In the genomic region with DNA sequence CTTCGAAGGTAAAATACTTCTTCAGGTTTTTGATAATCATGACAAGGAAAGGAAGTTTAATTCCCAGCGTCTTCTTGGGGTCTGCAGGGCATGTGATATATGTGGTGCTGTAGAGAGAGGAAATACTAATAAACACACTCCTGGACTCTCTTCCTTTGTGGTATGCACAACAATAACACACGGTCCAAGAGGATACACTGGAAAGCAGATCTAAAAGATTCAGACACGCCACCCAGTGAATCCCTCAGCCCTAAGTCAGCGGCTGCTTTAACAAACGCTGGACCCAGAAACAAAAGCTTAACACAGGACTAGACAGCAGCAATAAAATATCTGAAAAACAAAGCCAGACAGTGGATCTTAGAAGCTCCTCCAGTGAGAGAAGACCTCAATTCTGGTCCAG, we compare ENCODE assay signal across 19 cellular contexts. TPM values are rescaled to one million over a fixed set of nuclear protein-coding genes. Genes with fewer than 3 reads are reported as not detected.
DNase-seq lines count a peak whose midpoint lies in the region; ATAC-seq and TF ChIP-seq lines count a peak whose summit lies in the region.
"Had no signal": no experiment of that assay in that cellular context is flagged by ENCODE, and none has a peak within 500 bp of the region (broad histone marks: within the 10 kb centered on the region; RNA-seq: fewer than 3 reads in every experiment).

No MANE protein-coding gene starts in this region.

- 58 to 69% (median 61%) methylated on average over 6 of the region's 6 CpGs for WGBS in psoas muscle, 3 donors

- H3K4me1 ChIP-seq in muscle layer of colon (ENCODE audit: insufficient read depth, low read length) (peaks cover 44% of the 10 kb centered on the region), psoas muscle (peaks cover 10% of the 10 kb centered on the region)

- TF ChIP-seq CTCF in AG04450 (IDR thresholded peaks at IDR 0.05; ENCODE audit: low read depth, low read length), result no peak
- TF ChIP-seq CTCF in VCaP (conservative IDR thresholded peaks at IDR 0.05), result no peak
- TF ChIP-seq CTCF in psoas muscle (IDR thresholded peaks at IDR 0.05), result no peak

- ATAC-seq in psoas muscle, result no peak
- ATAC-seq: GM23338 had no signal

- H3K36me3 ChIP-seq in muscle layer of colon (ENCODE audit: insufficient read depth, low read length) (peaks cover 34% of the 10 kb centered on the region), psoas muscle (ENCODE audit: insufficient read depth in 1 of 2, low read depth in 1 of 2) (peaks cover 0 to 44% of the 10 kb centered on the region in 2 donors)

- no peak overlapping the region for H3K4me3 ChIP-seq in AG04450 (ENCODE audit: low read depth, low read length)
- no peak overlapping the region for H3K4me3 ChIP-seq in muscle layer of colon (ENCODE audit: low read depth in 1 of 2, low read length in 2 of 2)
- H3K4me3 ChIP-seq in psoas muscle, result no peak overlapping the region
- H3K4me3 ChIP-seq: BLaER1 treated with 17β-estradiol and CSF1 and Interleukin-3, amounts not matched to agents 10 nM and 100 nM; GM23338; PC-9; SJCRH30 had no signal

- CTCF ChIA-PET in AG04450 (lab: Charles Lee), result interaction anchor here (0.9 to 1.0 kb wide), 2 partner anchors 9 to 19 kb away, joined by 3 to 6 read pairs; no protein-coding TSS in a partner anchor

- DNase-seq in AG04450 (ENCODE audit: low read depth, low spot score) (peak; percentile 43), iris pigment epithelial cell (ENCODE audit: low read depth) (peak; percentile 22), NCI-H1105 treated with DMSO at 0.1 percent for 48 hours (lab: John Stamatoyannopoulos, UW) (no peak), NCI-H2107 treated with DMSO at 0.1 percent for 48 hours (lab: John Stamatoyannopoulos, UW; ENCODE audit: unreplicated experiment) (no peak), psoas muscle (no peak), NCI-H2196 treated with DMSO at 0.1 percent for 48 hours (lab: John Stamatoyannopoulos, UW; ENCODE audit: unreplicated experiment) (no peak)
- DNase-seq: CD8-positive, alpha-beta memory T cell; KBM-7; NCI-H187; NCI-H2107; NCI-H226; NCI-H524 treated with DMSO at 0.1 percent for 48 hours; PC-9; SJCRH30 had no signal

- H3K9ac ChIP-seq in muscle layer of colon (ENCODE audit: low read length), result no peak overlapping the region
- H3K9ac ChIP-seq: BLaER1 treated with 17β-estradiol and CSF1 and Interleukin-3, amounts not matched to agents 10 nM and 100 nM had no signal

- H3K27me3 ChIP-seq in AG04450 (ENCODE audit: control insufficient read depth, insufficient read depth, low read length), result no peaks in the 10 kb centered on the region
- no peaks in the 10 kb centered on the region for H3K27me3 ChIP-seq in muscle layer of colon (ENCODE audit: control insufficient read depth in 1 of 2, insufficient read depth in 2 of 2, low read length in 2 of 2)
- H3K27me3 ChIP-seq in psoas muscle (ENCODE audit: insufficient read depth in 3 of 3, low read length in 2 of 3), result no peaks in the 10 kb centered on the region
- H3K27me3 ChIP-seq: BLaER1 treated with 17β-estradiol and CSF1 and Interleukin-3, amounts not matched to agents 10 nM and 100 nM; SJCRH30 had no signal

- POLR2A ChIA-PET in AG04450 (lab: Yijun Ruan, JAX), result interaction anchor here (1.2 to 1.9 kb wide), 2 partner anchors 13 to 116 kb away, joined by 3 to 5 read pairs; partner anchors contain the start of genes CFAP20 and ZNF319

- H3K27ac ChIP-seq in AG04450 (ENCODE audit: low read depth, low read length) (peak overlapping the region; percentile 48), VCaP (peak overlapping the region; percentile 59), muscle layer of colon (ENCODE audit: low read depth, low read length) (peak overlapping the region; percentile 8), psoas muscle (no peak overlapping the region)
- H3K27ac ChIP-seq: BLaER1 treated with 17β-estradiol and CSF1 and Interleukin-3, amounts not matched to agents 10 nM and 100 nM; PC-9; RWPE1; SJCRH30 had no signal

- H3K9me3 ChIP-seq in AG04450 (ENCODE audit: control insufficient read depth, insufficient read depth, low read length) (no peaks in the 10 kb centered on the region), muscle layer of colon (ENCODE audit: low read length) (no peaks in the 10 kb centered on the region), psoas muscle (no peaks in the 10 kb centered on the region)
- H3K9me3 ChIP-seq: BLaER1 treated with 17β-estradiol and CSF1 and Interleukin-3, amounts not matched to agents 10 nM and 100 nM; SJCRH30 had no signal

- intact Hi-C loops in psoas muscle (cut with DNase I), result no loop called here

RNA-seq across cellular contexts. Expression of gene CFAP20, which starts 13.1 kb away (rescaled TPM):
- polyA plus RNA-seq in AG04450 (2011; rRNA removed) (35.7 and 36.3 TPM in 2 replicates), psoas muscle (10 to 100 TPM in 2 of 3 donors, 1 to 10 TPM in 1; 7.0 to 22.0 (median 15.4) TPM)
- 33.3 and 35.5 TPM in 2 replicates for polyA minus RNA-seq in AG04450 (2011; rRNA and poly(A)+ RNA removed)
- 10 to 100 TPM in 1 of 4 donors, 1 to 10 TPM in 3; 5.6 to 11.5 (median 8.6) TPM for total RNA-seq in psoas muscle

Comparison
In these comparisons a context has a peak if more than half of its experiments do, and no peak if none do; other contexts are left out.
1. DNase-seq: peak in AG04450 (single experiment) and iris pigment epithelial cell (single experiment); none in NCI-H1105 treated with DMSO at 0.1 percent for 48 hours (single experiment), NCI-H2107 treated with DMSO at 0.1 percent for 48 hours (single experiment), psoas muscle (0 of 2) and NCI-H2196 treated with DMSO at 0.1 percent for 48 hours (single experiment).